In genomic region chr10:125203186-125203800, GRCh38 we compare ENCODE assay signal across 33 cellular contexts.
"Had no signal": no experiment of that assay in that cellular context is flagged by ENCODE, and none has a peak within 500 bp of the region (broad histone marks: within the 10 kb centered on the region; RNA-seq: fewer than 3 reads in every experiment).

No MANE protein-coding gene starts in this region.

- H3K27ac Mint-ChIP-seq: activated CD4-positive, alpha-beta T cell treated with anti-CD3 and anti-CD28 coated beads, Interleukin-2, amount 10 ng/mL, durations not matched to agents 24 days and 14 days; activated CD8-positive, alpha-beta T cell treated with anti-CD3 and anti-CD28 coated beads for 36 hours; activated naive CD4-positive, alpha-beta T cell treated with anti-CD3 and anti-CD28 coated beads, Interleukin-2, amount 50 U/mL, for 24 hours; activated naive CD8-positive, alpha-beta T cell treated with anti-CD3 and anti-CD28 coated beads, Interleukin-2, amount 10 ng/mL, durations not matched to agents 7 days and 5 days; activated T-cell treated with anti-CD3 and anti-CD28 coated beads, Interleukin-2, amount 50 U/mL, for 72 hours; activated T-helper 17 cell treated with anti-CD3 and anti-CD28 coated beads, Interleukin-2, amount 50 U/mL, for 72 hours; T-helper 1 cell treated with Interleukin-12 subunit alpha and Interleukin-12 subunit beta and Interleukin-4 antibody, amounts not matched to agents 30 μg/mL and 1 μg/mL, for 36 hours; T-helper 2 cell treated with Interferon-gamma antibody and Interleukin-4, amounts not matched to agents 5 μg/mL and 100 μg/mL, for 36 hours had no signal

- H3K4me1 ChIP-seq: ascending aorta, breast epithelium, SJSA1 had no signal

- DNase-seq: activated CD4-positive, alpha-beta T cell treated with anti-CD3 and anti-CD28 coated beads, Interleukin-2, amount 10 ng/mL, durations not matched to agents 24 days and 14 days; activated CD4-positive, alpha-beta T cell treated with anti-CD3 and anti-CD28 coated beads, Interleukin-2, amount 50 U/mL, for 4 hours; activated CD8-positive, alpha-beta T cell treated with anti-CD3 and anti-CD28 coated beads for 36 hours; activated effector memory CD4-positive, alpha-beta T cell treated with anti-CD3 and anti-CD28 coated beads, Interleukin-2, amount 50 U/mL, for 16 hours; activated naive CD4-positive, alpha-beta T cell treated with Interleukin-2 at 50 U/mL for 16 hours; activated naive CD8-positive, alpha-beta T cell treated with anti-CD3 and anti-CD28 coated beads, Interleukin-2, amount 10 ng/mL, durations not matched to agents 7 days and 5 days; activated T-cell treated with anti-CD3 and anti-CD28 coated beads, Interleukin-2, amount 50 U/mL, for 1 hour; activated T-cell treated with anti-CD3 and anti-CD28 coated beads, Interleukin-2, amount 50 U/mL, for 72 hours; amygdala; Kasumi-1; KG1; MG63; NCI-H1048; NCI-H1105 treated with DMSO at 0.1 percent for 48 hours; NCI-H1436; NCI-H1694; NCI-H2029 treated with DMSO at 0.1 percent for 48 hours; NCI-H226; NCI-H446 treated with DMSO at 0.1 percent for 48 hours; NCI-H524; NCI-H69; NCI-H82; RPMI8226; SHP77 treated with DMSO at 0.1 percent for 48 hours; SK-N-SH had no signal

- H3K36me3 ChIP-seq: ascending aorta, breast epithelium, MG63 had no signal

- ATAC-seq: activated CD8-positive, alpha-beta T cell treated with anti-CD3 and anti-CD28 coated beads for 36 hours; activated T-cell treated with anti-CD3 and anti-CD28 coated beads, Interleukin-2, amount 50 U/mL, for 72 hours; activated T-helper 17 cell treated with anti-CD3 and anti-CD28 coated beads, Interleukin-2, amount 50 U/mL, for 72 hours; Panc1 had no signal

- H3K4me3 Mint-ChIP-seq: activated CD4-positive, alpha-beta T cell treated with anti-CD3 and anti-CD28 coated beads, Interleukin-2, amount 10 ng/mL, durations not matched to agents 24 days and 14 days; activated CD8-positive, alpha-beta T cell treated with anti-CD3 and anti-CD28 coated beads for 36 hours; activated naive CD4-positive, alpha-beta T cell treated with anti-CD3 and anti-CD28 coated beads, Interleukin-2, amount 50 U/mL, for 24 hours; activated naive CD8-positive, alpha-beta T cell treated with anti-CD3 and anti-CD28 coated beads, Interleukin-2, amount 10 ng/mL, durations not matched to agents 7 days and 5 days; activated T-cell treated with anti-CD3 and anti-CD28 coated beads, Interleukin-2, amount 50 U/mL, for 72 hours; activated T-helper 17 cell treated with anti-CD3 and anti-CD28 coated beads, Interleukin-2, amount 50 U/mL, for 72 hours; T-helper 1 cell treated with Interleukin-12 subunit alpha and Interleukin-12 subunit beta and Interleukin-4 antibody, amounts not matched to agents 30 μg/mL and 1 μg/mL, for 36 hours; T-helper 2 cell treated with Interferon-gamma antibody and Interleukin-4, amounts not matched to agents 5 μg/mL and 100 μg/mL, for 36 hours had no signal

- H3K27ac ChIP-seq: ascending aorta, breast epithelium, SJSA1 had no signal

- H3K27me3 ChIP-seq: ascending aorta, breast epithelium, MG63 had no signal

- H3K36me3 Mint-ChIP-seq: activated naive CD4-positive, alpha-beta T cell treated with anti-CD3 and anti-CD28 coated beads, Interleukin-2, amount 50 U/mL, for 24 hours; activated naive CD8-positive, alpha-beta T cell treated with anti-CD3 and anti-CD28 coated beads, Interleukin-2, amount 10 ng/mL, durations not matched to agents 7 days and 5 days had no signal

- H3K4me1 Mint-ChIP-seq: activated CD4-positive, alpha-beta T cell treated with anti-CD3 and anti-CD28 coated beads, Interleukin-2, amount 10 ng/mL, durations not matched to agents 24 days and 14 days; activated naive CD4-positive, alpha-beta T cell treated with anti-CD3 and anti-CD28 coated beads, Interleukin-2, amount 50 U/mL, for 24 hours; activated naive CD8-positive, alpha-beta T cell treated with anti-CD3 and anti-CD28 coated beads, Interleukin-2, amount 10 ng/mL, durations not matched to agents 7 days and 5 days; activated T-helper 17 cell treated with anti-CD3 and anti-CD28 coated beads, Interleukin-2, amount 50 U/mL, for 72 hours had no signal

- H3K4me3 ChIP-seq: ascending aorta, breast epithelium, MG63, SJSA1 had no signal

- H3K27me3 Mint-ChIP-seq: activated naive CD8-positive, alpha-beta T cell treated with anti-CD3 and anti-CD28 coated beads, Interleukin-2, amount 10 ng/mL, durations not matched to agents 7 days and 5 days had no signal

- H3K4me2 ChIP-seq: SK-N-SH had no signal

- H3K9me3 ChIP-seq: ascending aorta, breast epithelium, MG63, SJSA1, SK-N-SH had no signal

- H3K9ac ChIP-seq: SK-N-SH had no signal

- H3K9me3 Mint-ChIP-seq: activated CD4-positive, alpha-beta T cell treated with anti-CD3 and anti-CD28 coated beads, Interleukin-2, amount 10 ng/mL, durations not matched to agents 24 days and 14 days; activated CD8-positive, alpha-beta T cell treated with anti-CD3 and anti-CD28 coated beads for 36 hours; activated naive CD4-positive, alpha-beta T cell treated with anti-CD3 and anti-CD28 coated beads, Interleukin-2, amount 50 U/mL, for 24 hours; activated naive CD8-positive, alpha-beta T cell treated with anti-CD3 and anti-CD28 coated beads, Interleukin-2, amount 10 ng/mL, durations not matched to agents 7 days and 5 days; activated T-cell treated with anti-CD3 and anti-CD28 coated beads, Interleukin-2, amount 50 U/mL, for 72 hours; activated T-helper 17 cell treated with anti-CD3 and anti-CD28 coated beads, Interleukin-2, amount 50 U/mL, for 72 hours; T-helper 1 cell treated with Interleukin-12 subunit alpha and Interleukin-12 subunit beta and Interleukin-4 antibody, amounts not matched to agents 30 μg/mL and 1 μg/mL, for 36 hours; T-helper 2 cell treated with Interferon-gamma antibody and Interleukin-4, amounts not matched to agents 5 μg/mL and 100 μg/mL, for 36 hours had no signal
